11 cellular contexts compared by ENCODE assay signal in the genomic region with DNA sequence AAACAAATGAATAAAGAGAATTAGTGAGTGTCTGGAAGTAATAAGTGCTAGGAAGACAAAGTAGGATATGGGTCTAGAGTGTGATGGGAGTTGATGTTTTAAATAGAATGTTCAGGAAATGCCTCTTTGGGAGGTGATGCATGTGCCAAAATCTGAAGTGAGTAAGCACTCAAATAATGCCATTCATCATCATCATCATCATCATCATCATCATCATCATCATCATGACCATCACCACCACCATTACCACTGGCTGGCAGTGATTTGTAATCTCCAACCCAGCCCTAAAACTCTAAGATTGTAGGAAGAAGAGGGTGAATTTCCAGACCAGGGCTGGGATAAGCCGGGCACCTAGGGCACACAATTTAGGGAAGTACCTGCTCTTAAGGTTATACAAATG. TPM values are rescaled to one million over a fixed set of nuclear protein-coding genes. Genes with fewer than 3 reads are reported as not detected.
"Had no signal": no experiment of that assay in that cellular context is flagged by ENCODE, and none has a peak within 500 bp of the region (broad histone marks: within the 10 kb centered on the region; RNA-seq: fewer than 3 reads in every experiment).

No MANE protein-coding gene starts in this region.

- H3K9me3 ChIP-seq: HAP-1 had no signal

- DNase-seq: GM23248, GOT3, H7, H9, HCEC 1CT, HFFc6 had no signal

- H3K9ac ChIP-seq: GM23248 had no signal

- ATAC-seq: GM23338, HCT116 had no signal

- H3K36me3 ChIP-seq: HAP-1 had no signal

- H3K9me3 Mint-ChIP-seq: GM23338, H9, HFFc6 had no signal

- H3K27ac Mint-ChIP-seq: GM23338, H9, HFFc6 had no signal

- H3K4me3 Mint-ChIP-seq: GM23338, H9, HFFc6 had no signal

- H3K4me3 ChIP-seq: GM23248, GM23338, HAP-1 had no signal

- H2AFZ ChIP-seq: GM23248, GM23338 had no signal

- H3K27ac ChIP-seq: GM23248 had no signal

- FAIRE-seq: H1, H54 had no signal

- H3K4me2 ChIP-seq: GM23338 had no signal

RNA-seq across cellular contexts. Expression of a gene that starts 9.7 kb away (rescaled TPM):
- total RNA-seq: GM23248, HFFc6 had no signal
- polyA plus RNA-seq: GM23248 had no signal
